Comparison of ENCODE assay signal across 1 cellular context in genomic region chr3:185528481-185529009, GRCh38.
TF ChIP-seq lines count a peak whose summit lies in the region.

No MANE protein-coding gene starts in this region.

TF ChIP-seq in H1, 55 proteins besides CTCF, POLR2A, EP300 and RAD21:
- no peak for TF ChIP-seq USF2 (IDR thresholded peaks at IDR 0.05; ENCODE audit: low read length)
- TF ChIP-seq CBX5 (IDR thresholded peaks at IDR 0.05; ENCODE audit: low read depth, low read length): no peak
- TF ChIP-seq TCF12 (IDR thresholded peaks at IDR 0.05; ENCODE audit: low read depth, low read length): no peak
- no peak for TF ChIP-seq E2F6 (IDR thresholded peaks at IDR 0.05)
- no peak for TF ChIP-seq TEAD4 (IDR thresholded peaks at IDR 0.05; ENCODE audit: low read depth, low read length)
- TF ChIP-seq KDM1A (IDR thresholded peaks at IDR 0.05; ENCODE audit: borderline replicate concordance, low read length): no peak
- no peak for TF ChIP-seq TBP (IDR thresholded peaks at IDR 0.05; ENCODE audit: low read depth, low read length)
- TF ChIP-seq SUZ12 (IDR thresholded peaks at IDR 0.05; ENCODE audit: low read length): no peak
- no peak for TF ChIP-seq PHF8 (conservative IDR thresholded peaks at IDR 0.05; ENCODE audit: low read depth, low read length)
